Comparison of ENCODE assay signal across 14 cellular contexts in genomic region chr1:64243757-64244080, GRCh38. TPM values are rescaled to one million over a fixed set of nuclear protein-coding genes. Genes with fewer than 3 reads are reported as not detected.
DNase-seq lines count a peak whose midpoint lies in the region; TF ChIP-seq lines count a peak whose summit lies in the region.
"Had no signal": no experiment of that assay in that cellular context is flagged by ENCODE, and none has a peak within 500 bp of the region (broad histone marks: within the 10 kb centered on the region; RNA-seq: fewer than 3 reads in every experiment).

No MANE protein-coding gene starts in this region.

- intact Hi-C loops in activated naive CD4-positive, alpha-beta T cell treated with anti-CD3 and anti-CD28 coated beads for 36 hours (cut with micrococcal nuclease), result loop anchor here (1.0 to 5.0 kb wide), 4 partner anchors 107 to 686 kb away; partner anchors contain the start of gene ROR1
- intact Hi-C loops in activated T-helper 1 cell treated with anti-CD3 and anti-CD28 coated beads, Interleukin-12 subunit alpha, Interleukin-12 subunit beta, Interleukin-2, Interleukin-4 antibody, amounts not matched to agents 30 ng/mL and 10 ng/mL and 1 ng/mL, durations not matched to agents 14 hours and 24 hours and 36 hours (cut with micrococcal nuclease), result loop anchor here (10.0 kb wide), 1 partner anchor 469 kb away; the partner anchor contains the start of gene ROR1

- no peaks in the 10 kb centered on the region for H3K79me2 ChIP-seq in Karpas-422 (ENCODE audit: low read length)

- no peaks in the 10 kb centered on the region for H3K9me3 Mint-ChIP-seq in activated naive CD4-positive, alpha-beta T cell treated with anti-CD3 and anti-CD28 coated beads for 36 hours
- no peaks in the 10 kb centered on the region for H3K9me3 Mint-ChIP-seq in activated T-helper 1 cell treated with anti-CD3 and anti-CD28 coated beads, Interleukin-12 subunit alpha, Interleukin-12 subunit beta, Interleukin-2, Interleukin-4 antibody, amounts not matched to agents 30 ng/mL and 10 ng/mL and 1 ng/mL, durations not matched to agents 14 hours and 24 hours and 36 hours
- peaks cover 2% of the 10 kb centered on the region for H3K9me3 Mint-ChIP-seq in nephron

- peaks cover 5% of the 10 kb centered on the region for H3K27me3 Mint-ChIP-seq in activated naive CD4-positive, alpha-beta T cell treated with anti-CD3 and anti-CD28 coated beads for 36 hours (ENCODE audit: low read depth)
- peaks cover 12% of the 10 kb centered on the region for H3K27me3 Mint-ChIP-seq in activated T-helper 1 cell treated with anti-CD3 and anti-CD28 coated beads, Interleukin-12 subunit alpha, Interleukin-12 subunit beta, Interleukin-2, Interleukin-4 antibody, amounts not matched to agents 30 ng/mL and 10 ng/mL and 1 ng/mL, durations not matched to agents 14 hours and 24 hours and 36 hours (ENCODE audit: insufficient read depth)
- H3K27me3 Mint-ChIP-seq in nephron (ENCODE audit: low read depth), result no peaks in the 10 kb centered on the region

- H3K36me3 ChIP-seq in Karpas-422 (ENCODE audit: insufficient read depth, low read length), result no peaks in the 10 kb centered on the region
- H3K36me3 ChIP-seq: ovary had no signal

- TF ChIP-seq CTCF in nephron (IDR thresholded peaks at IDR 0.05; ENCODE audit: unreplicated experiment in 3 of 3), result no peak

- no peak overlapping the region for H3K27ac Mint-ChIP-seq in activated naive CD4-positive, alpha-beta T cell treated with anti-CD3 and anti-CD28 coated beads for 36 hours
- no peak overlapping the region for H3K27ac Mint-ChIP-seq in activated T-helper 1 cell treated with anti-CD3 and anti-CD28 coated beads, Interleukin-12 subunit alpha, Interleukin-12 subunit beta, Interleukin-2, Interleukin-4 antibody, amounts not matched to agents 30 ng/mL and 10 ng/mL and 1 ng/mL, durations not matched to agents 14 hours and 24 hours and 36 hours
- H3K27ac Mint-ChIP-seq in nephron, result peak overlapping the region in 2 of 3 experiments; percentile 8 to 46

- H3K4me1 ChIP-seq in Karpas-422 (ENCODE audit: low read length), result peaks cover 8% of the 10 kb centered on the region; the same call in 1 of the 2 replicates

- no peaks in the 10 kb centered on the region for H3K36me3 Mint-ChIP-seq in activated naive CD4-positive, alpha-beta T cell treated with anti-CD3 and anti-CD28 coated beads for 36 hours (ENCODE audit: low read depth)
- no peaks in the 10 kb centered on the region for H3K36me3 Mint-ChIP-seq in activated T-helper 1 cell treated with anti-CD3 and anti-CD28 coated beads, Interleukin-12 subunit alpha, Interleukin-12 subunit beta, Interleukin-2, Interleukin-4 antibody, amounts not matched to agents 30 ng/mL and 10 ng/mL and 1 ng/mL, durations not matched to agents 14 hours and 24 hours and 36 hours (ENCODE audit: low read depth)
- no peaks in the 10 kb centered on the region for H3K36me3 Mint-ChIP-seq in nephron (ENCODE audit: low read depth)

- H3K4me3 ChIP-seq in Karpas-422 (ENCODE audit: low read length), result no peak overlapping the region
- H3K4me3 ChIP-seq: ovary had no signal

- no peak overlapping the region for H3K27ac ChIP-seq in Karpas-422 (ENCODE audit: low read length)
- H3K27ac ChIP-seq: ovary had no signal

- H3K9me3 ChIP-seq in Karpas-422 (ENCODE audit: low read length), result no peaks in the 10 kb centered on the region
- H3K9me3 ChIP-seq: ovary had no signal

- H4K20me1 ChIP-seq in Karpas-422 (ENCODE audit: insufficient read depth, low read depth, low read length), result no peaks in the 10 kb centered on the region

- no peak overlapping the region for H2AFZ ChIP-seq in Karpas-422 (ENCODE audit: low read length)

- peak overlapping the region; percentile 6 for H3K4me2 ChIP-seq in Karpas-422 (ENCODE audit: low read depth, low read length, poor library complexity, severe bottlenecking)

- H3K4me3 Mint-ChIP-seq in activated naive CD4-positive, alpha-beta T cell treated with anti-CD3 and anti-CD28 coated beads for 36 hours, result peak overlapping the region; percentile 40
- peak overlapping the region; percentile 40 for H3K4me3 Mint-ChIP-seq in activated T-helper 1 cell treated with anti-CD3 and anti-CD28 coated beads, Interleukin-12 subunit alpha, Interleukin-12 subunit beta, Interleukin-2, Interleukin-4 antibody, amounts not matched to agents 30 ng/mL and 10 ng/mL and 1 ng/mL, durations not matched to agents 14 hours and 24 hours and 36 hours
- H3K4me3 Mint-ChIP-seq in nephron, result no peak overlapping the region

- no peaks in the 10 kb centered on the region for H3K9me2 ChIP-seq in Karpas-422 (replicated peaks; ENCODE audit: insufficient read depth, low read length)

- no peak for DNase-seq in activated naive CD4-positive, alpha-beta T cell treated with anti-CD3 and anti-CD28 coated beads for 36 hours
- no peak for DNase-seq in activated naive CD4-positive, alpha-beta T cell (lab: John Stamatoyannopoulos, UW)
- DNase-seq in Karpas-422, result no peak
- DNase-seq in activated T-helper 1 cell treated with anti-CD3 and anti-CD28 coated beads, Interleukin-12 subunit alpha, Interleukin-12 subunit beta, Interleukin-2, Interleukin-4 antibody, amounts not matched to agents 30 ng/mL and 10 ng/mL and 1 ng/mL, durations not matched to agents 14 hours and 24 hours and 36 hours (ENCODE audit: low spot score), result no peak
- DNase-seq in cerebellum (ENCODE audit: low spot score), result no peak
- no peak for DNase-seq in occipital lobe (lab: John Stamatoyannopoulos, UW)
- no peak for DNase-seq in SHP77 treated with DMSO at 0.1 percent for 48 hours (lab: John Stamatoyannopoulos, UW)
- DNase-seq: amniotic stem cell, foreskin melanocyte, ovary, SIG-M5 had no signal

- peaks cover 21% of the 10 kb centered on the region for H3K4me1 Mint-ChIP-seq in activated naive CD4-positive, alpha-beta T cell treated with anti-CD3 and anti-CD28 coated beads for 36 hours (ENCODE audit: low read depth)
- H3K4me1 Mint-ChIP-seq in activated T-helper 1 cell treated with anti-CD3 and anti-CD28 coated beads, Interleukin-12 subunit alpha, Interleukin-12 subunit beta, Interleukin-2, Interleukin-4 antibody, amounts not matched to agents 30 ng/mL and 10 ng/mL and 1 ng/mL, durations not matched to agents 14 hours and 24 hours and 36 hours (ENCODE audit: low read depth), result peaks cover 11% of the 10 kb centered on the region
- peaks cover 44% of the 10 kb centered on the region for H3K4me1 Mint-ChIP-seq in nephron

- no peaks in the 10 kb centered on the region for H3K27me3 ChIP-seq in Karpas-422 (ENCODE audit: low read length)
- H3K27me3 ChIP-seq: ovary had no signal

- no peak overlapping the region for H3K9ac ChIP-seq in Karpas-422 (ENCODE audit: low read length)

- CTCF ChIA-PET in activated naive CD4-positive, alpha-beta T cell treated with anti-CD3 and anti-CD28 coated beads for 36 hours (lab: Charles Lee), result interaction anchor here (0.6 to 4.8 kb wide), 6 partner anchors 106 to 627 kb away, joined by 3 to 28 read pairs (median 4); no protein-coding TSS in a partner anchor

RNA-seq across cellular contexts. Expression of gene UBE2U, which starts 40.3 kb away (rescaled TPM):
- total RNA-seq in activated naive CD4-positive, alpha-beta T cell treated with anti-CD3 and anti-CD28 coated beads for 36 hours, result not detected
- not detected in 2 replicates for total RNA-seq in Karpas-422 (2014; rRNA removed; shearing (Covaris generic); ENCODE audit: low replicate concordance)
- total RNA-seq in activated T-helper 1 cell treated with anti-CD3 and anti-CD28 coated beads, Interleukin-12 subunit alpha, Interleukin-12 subunit beta, Interleukin-2, Interleukin-4 antibody, amounts not matched to agents 30 ng/mL and 10 ng/mL and 1 ng/mL, durations not matched to agents 14 hours and 24 hours and 36 hours, result not detected in 2 replicates
- total RNA-seq in cerebellum (not detected), occipital lobe (not detected)
- total RNA-seq: dermis microvascular lymphatic vessel endothelial cell, M059J, ovary had no signal

Comparison
In these comparisons a context has a peak if more than half of its experiments do, and no peak if none do; other contexts are left out.
1. H3K27ac Mint-ChIP-seq: peak in nephron (2 of 3); none in activated naive CD4-positive, alpha-beta T cell treated with anti-CD3 and anti-CD28 coated beads for 36 hours (single experiment) and activated T-helper 1 cell treated with anti-CD3 and anti-CD28 coated beads, Interleukin-12 subunit alpha, Interleukin-12 subunit beta, Interleukin-2, Interleukin-4 antibody, amounts not matched to agents 30 ng/mL and 10 ng/mL and 1 ng/mL, durations not matched to agents 14 hours and 24 hours and 36 hours (single experiment).
2. H3K4me3 Mint-ChIP-seq: peak in activated naive CD4-positive, alpha-beta T cell treated with anti-CD3 and anti-CD28 coated beads for 36 hours (single experiment) and activated T-helper 1 cell treated with anti-CD3 and anti-CD28 coated beads, Interleukin-12 subunit alpha, Interleukin-12 subunit beta, Interleukin-2, Interleukin-4 antibody, amounts not matched to agents 30 ng/mL and 10 ng/mL and 1 ng/mL, durations not matched to agents 14 hours and 24 hours and 36 hours (single experiment); none in nephron (0 of 3).